ENCODE assay signal across 8 cellular contexts in the genomic region with DNA sequence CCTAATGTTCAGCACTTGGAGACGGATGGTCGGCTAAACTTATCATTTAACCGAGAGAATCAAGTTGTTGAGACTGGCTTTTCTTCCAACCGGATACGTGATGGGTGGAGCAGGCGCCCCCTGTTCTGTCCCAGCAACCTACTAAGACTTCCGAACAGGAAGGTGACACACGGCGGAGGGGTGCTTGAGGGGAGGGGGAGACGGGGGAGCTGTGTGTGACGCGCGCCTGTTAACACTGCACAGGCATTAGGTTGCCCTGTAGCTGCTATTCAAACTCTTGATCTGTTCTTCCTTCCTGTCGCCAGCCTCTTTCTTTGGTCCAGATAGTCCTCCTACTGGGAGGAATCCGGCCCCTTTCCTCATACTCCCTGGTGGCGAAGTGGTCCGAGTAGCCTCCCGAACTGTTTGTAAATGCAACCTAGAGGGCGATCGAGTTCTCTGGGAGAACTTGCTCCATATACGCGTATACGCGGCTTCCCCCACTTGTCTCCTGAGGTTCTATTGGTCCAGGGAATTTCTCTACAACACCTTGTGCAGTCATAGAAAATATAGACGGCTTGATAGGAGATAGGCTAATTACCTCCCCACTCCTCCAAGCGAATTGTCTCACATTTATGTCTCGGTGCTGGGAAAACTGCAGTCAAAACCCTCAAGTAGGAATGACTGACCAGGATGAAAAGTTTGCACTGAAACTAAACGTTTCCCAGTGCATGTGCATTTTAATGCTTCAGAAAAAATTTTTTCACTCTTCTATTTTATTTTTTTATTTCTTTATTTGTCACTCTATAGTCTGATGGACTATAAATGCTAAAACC.
A peak's percentile ranks its signal among the peaks of the same experiment; 100 is the strongest.
DNase-seq lines count a peak whose midpoint lies in the region; ATAC-seq, FAIRE-seq and TF ChIP-seq lines count a peak whose summit lies in the region.

No MANE protein-coding gene starts in this region.

- H3K27ac ChIP-seq in H1 (ENCODE audit: low read depth, low read length), result no peak overlapping the region
- H3K27ac ChIP-seq in lung (ENCODE audit: low read depth in 1 of 2, low read length in 1 of 2), result peak overlapping the region; percentile 72 to 79

- no peak overlapping the region for H4K5ac ChIP-seq in H1 (ENCODE audit: insufficient read length, low read depth, low read length)

- H3K23ac ChIP-seq in H1 (ENCODE audit: insufficient read length), result no peak overlapping the region

- CTCF ChIA-PET in activated CD8-positive, alpha-beta memory T cell treated with anti-CD3 and anti-CD28 coated beads, Interleukin-2, amount 10 ng/mL, durations not matched to agents 7 days and 5 days (lab: Charles Lee), result interaction anchor here (0.5 to 2.6 kb wide), 19 partner anchors 17 to 762 kb away, joined by 3 to 24 read pairs (median 3); no protein-coding TSS in a partner anchor
- CTCF ChIA-PET in H1 (lab: Charles Lee; ENCODE audit: partially characterized antibody), result interaction anchor here (0.6 to 3.4 kb wide), 34 partner anchors 8 to 762 kb away, joined by 3 to 20 read pairs (median 4); a partner anchor contains a TSS

- H3K4me3 ChIP-seq in H1 (ENCODE audit: extremely low read depth in 1 of 4, insufficient read depth in 2 of 4, low read depth in 3 of 4, low read length in 4 of 4), result peak overlapping the region; percentile 14 to 52 (median 26); a peak in 7 of 8 replicates
- H3K4me3 ChIP-seq in lung, result no peak overlapping the region

- H4K91ac ChIP-seq in H1 (replicated peaks; ENCODE audit: insufficient read length, low read length), result no peak overlapping the region

- no peak overlapping the region for H4K8ac ChIP-seq in H1 (ENCODE audit: extremely low read depth, insufficient read depth, low read length)

- H2BK120ac ChIP-seq in H1 (replicated peaks; ENCODE audit: low read depth, low read length), result no peak overlapping the region

- H3K23me2 ChIP-seq in H1 (ENCODE audit: low read depth, low read length), result peaks cover 14% of the 10 kb centered on the region; the same call in 1 of the 2 replicates

- peak overlapping the region; percentile 82 for H2AFZ ChIP-seq in H1 (ENCODE audit: low read length)

- TF ChIP-seq CTCF in H1 (IDR thresholded peaks at IDR 0.05; ENCODE audit: control extremely low read depth in 1 of 3, insufficient read depth in 1 of 3, low read depth in 1 of 3, low read length in 3 of 3), result peak; percentile 64 to 98 (median 87)
- TF ChIP-seq CTCF in lung (IDR thresholded peaks at IDR 0.05; ENCODE audit: control extremely low read depth, extremely low read depth), result peak; percentile 72

- H3K4me3 Mint-ChIP-seq in activated CD8-positive, alpha-beta memory T cell treated with anti-CD3 and anti-CD28 coated beads, Interleukin-2, amount 10 ng/mL, durations not matched to agents 7 days and 5 days, result peak overlapping the region; percentile 77

- H2BK15ac ChIP-seq in H1 (ENCODE audit: low read length), result no peak overlapping the region

- peak; percentile 42 for ATAC-seq in activated CD8-positive, alpha-beta memory T cell treated with anti-CD3 and anti-CD28 coated beads, Interleukin-2, amount 10 ng/mL, durations not matched to agents 7 days and 5 days
- ATAC-seq in lung (ENCODE audit: insufficient read depth, low FRiP score) (peak; percentile 12), GM21381 (IDR thresholded peaks at IDR 0.05; ENCODE audit: unreplicated experiment) (no peak)

- H3K27me3 ChIP-seq in H1 (replicated peaks in 1 of 4; ENCODE audit: control insufficient read depth in 3 of 4, extremely low read depth in 1 of 4, insufficient read depth in 3 of 4, low read length in 3 of 4) (peaks cover 0 to 18% (median 12%) of the 10 kb centered on the region in 4 experiments; a peak in 6 of 7 replicates), lung (ENCODE audit: control insufficient read depth, insufficient read depth) (no peaks in the 10 kb centered on the region)

- no peaks in the 10 kb centered on the region for H4K20me1 ChIP-seq in H1 (replicated peaks in 1 of 2; ENCODE audit: control insufficient read depth in 1 of 2, insufficient read depth in 2 of 2, low read length in 2 of 2)

- H3K27me3 Mint-ChIP-seq in activated CD8-positive, alpha-beta memory T cell treated with anti-CD3 and anti-CD28 coated beads, Interleukin-2, amount 10 ng/mL, durations not matched to agents 7 days and 5 days, result no peaks in the 10 kb centered on the region

- no peaks in the 10 kb centered on the region for H3K79me2 ChIP-seq in H1 (ENCODE audit: control insufficient read depth in 1 of 2, insufficient read depth in 2 of 2, low read length in 2 of 2)

- peak in 1 of 2 experiments; percentile 69; a peak in 1 of 3 replicates for TF ChIP-seq EP300 in H1 (IDR thresholded peaks at IDR 0.05; ENCODE audit: borderline replicate concordance in 1 of 2, low read depth in 2 of 2, low read length in 2 of 2)

- H3K18ac ChIP-seq in H1 (ENCODE audit: extremely low read depth, low read length), result no peak overlapping the region

- peaks cover 2% of the 10 kb centered on the region for H3K36me3 Mint-ChIP-seq in activated CD8-positive, alpha-beta memory T cell treated with anti-CD3 and anti-CD28 coated beads, Interleukin-2, amount 10 ng/mL, durations not matched to agents 7 days and 5 days

- DNase-seq in AG08395 (ENCODE audit: low spot score) (peak; percentile 86), H54 (ENCODE audit: insufficient read length, low spot score) (peak; percentile 54), NCI-H82 treated with DMSO at 0.1 percent for 48 hours (lab: John Stamatoyannopoulos, UW; ENCODE audit: unreplicated experiment) (peak; percentile 19), H1 (ENCODE audit: low read depth in 1 of 2, low spot score in 2 of 2) (peak; percentile 75 to 78), lung (ENCODE audit: low spot score) (peak; percentile 83)
- peak; percentile 77 for DNase-seq in activated CD8-positive, alpha-beta memory T cell treated with anti-CD3 and anti-CD28 coated beads, Interleukin-2, amount 10 ng/mL, durations not matched to agents 7 days and 5 days
- DNase-seq in stimulated activated CD4-positive, alpha-beta T cell treated with anti-CD3 and anti-CD28 coated beads, TNF-alpha, amount 100 ng/mL, for 1 hour (ENCODE audit: low read depth in 3 of 3, low spot score in 1 of 3), result peak; percentile 59 to 72 (median 66)

- H3K4me1 ChIP-seq in H1 (replicated peaks in 1 of 4; ENCODE audit: control insufficient read depth in 3 of 4, insufficient read depth in 4 of 4, low read length in 3 of 4), result peaks cover 9 to 22% (median 11%) of the 10 kb centered on the region in 4 experiments; a peak in 6 of 7 replicates
- peaks cover 0 to 6% of the 10 kb centered on the region in 2 donors for H3K4me1 ChIP-seq in lung (ENCODE audit: control insufficient read depth in 2 of 2, insufficient read depth in 2 of 2, low read length in 2 of 2)

- H2BK12ac ChIP-seq in H1 (ENCODE audit: low read depth, low read length), result no peak overlapping the region

- no peak overlapping the region; the same call in 1 of the 2 replicates for H2BK5ac ChIP-seq in H1 (ENCODE audit: low read depth, low read length)

- H3K4me2 ChIP-seq in H1 (ENCODE audit: insufficient read depth in 1 of 2, low read depth in 2 of 2, low read length in 2 of 2), result peak overlapping the region; percentile 48 to 61

- no peak overlapping the region for H3K4ac ChIP-seq in H1 (replicated peaks; ENCODE audit: insufficient read length, low read depth, low read length)

- H3K56ac ChIP-seq in H1 (replicated peaks; ENCODE audit: insufficient read length, low read depth, low read length), result no peak overlapping the region

- peak overlapping the region; percentile 77 for H3K27ac Mint-ChIP-seq in activated CD8-positive, alpha-beta memory T cell treated with anti-CD3 and anti-CD28 coated beads, Interleukin-2, amount 10 ng/mL, durations not matched to agents 7 days and 5 days

- TF ChIP-seq POLR2A in H54 (IDR thresholded peaks at IDR 0.05; ENCODE audit: low read depth, low read length) (no peak), H1 (IDR thresholded peaks at IDR 0.05; ENCODE audit: control extremely low read depth in 1 of 2, low read depth in 2 of 2, low read length in 2 of 2) (no peak)

- TF ChIP-seq RAD21 in H1 (IDR thresholded peaks at IDR 0.05 in 1 of 2, conservative IDR thresholded peaks at IDR 0.05 in 1 of 2; ENCODE audit: low read depth in 2 of 2, low read length in 2 of 2), result peak; percentile 93 to 97

- peak overlapping the region; percentile 86; the same call in 1 of the 2 replicates for H2BK20ac ChIP-seq in H1 (ENCODE audit: low read length)

- H2AK5ac ChIP-seq in H1 (ENCODE audit: low read depth, low read length), result no peak overlapping the region

- FAIRE-seq in H54 (lab: Jason Lieb, UNC) (peak; percentile 36), H1 (lab: Jason Lieb, UNC) (peak; percentile 52)

- no peaks in the 10 kb centered on the region for H3K79me1 ChIP-seq in H1 (ENCODE audit: low read depth, low read length)

- H3K9me3 Mint-ChIP-seq in activated CD8-positive, alpha-beta memory T cell treated with anti-CD3 and anti-CD28 coated beads, Interleukin-2, amount 10 ng/mL, durations not matched to agents 7 days and 5 days (ENCODE audit: low read depth), result no peaks in the 10 kb centered on the region

- POLR2A ChIA-PET in H1 (lab: Charles Lee; ENCODE audit: partially characterized antibody), result interaction anchor here (1.1 kb wide), 1 partner anchor 12 kb away, joined by 4 read pairs; no protein-coding TSS in a partner anchor

- H3K36me3 ChIP-seq in H1 (ENCODE audit: control insufficient read depth in 2 of 4, insufficient read depth in 4 of 4, low read length in 3 of 4) (no peaks in the 10 kb centered on the region; a peak in 1 of 8 replicates), lung (ENCODE audit: control insufficient read depth in 2 of 2, insufficient read depth in 2 of 2, low read length in 2 of 2) (no peaks in the 10 kb centered on the region)

- no peaks in the 10 kb centered on the region for H3K9me3 ChIP-seq in H1 (ENCODE audit: insufficient read depth in 2 of 2, low read depth in 1 of 2, low read length in 1 of 2)
- no peaks in the 10 kb centered on the region for H3K9me3 ChIP-seq in lung (ENCODE audit: control insufficient read depth in 2 of 2, insufficient read depth in 1 of 2, low read length in 1 of 2)

- WGBS in H1 (ENCODE audit: extremely low coverage in 1 of 2, insufficient coverage in 1 of 2, insufficient read length in 1 of 2, insufficient replicate concordance in 2 of 2, low coverage in 1 of 2, low lambda C conversion rate in 2 of 2, missing lambda C conversion rate in 1 of 2), 2 experiments, result 10% methylated on average over 24 of the region's 28 CpGs; no CpG with 5 or more reads in 1 of the 2 experiments
- 1 to 2% methylated on average over 28 of the region's 28 CpGs for WGBS in lung, 2 donors

- H3K9ac ChIP-seq in H1 (replicated peaks in 1 of 4; ENCODE audit: extremely low read depth in 1 of 4, low read depth in 3 of 4, low read length in 3 of 4), result no peak overlapping the region

- H3K14ac ChIP-seq in H1 (ENCODE audit: insufficient read length), result no peak overlapping the region

- H3K4me1 Mint-ChIP-seq in activated CD8-positive, alpha-beta memory T cell treated with anti-CD3 and anti-CD28 coated beads, Interleukin-2, amount 10 ng/mL, durations not matched to agents 7 days and 5 days, result peaks cover 29% of the 10 kb centered on the region

TF ChIP-seq in H1, 55 proteins besides CTCF, POLR2A, EP300 and RAD21 (continues in another document):
- TF ChIP-seq HDAC6 (IDR thresholded peaks at IDR 0.05; ENCODE audit: low read depth, low read length) (no peak), ASH2L (IDR thresholded peaks at IDR 0.05; ENCODE audit: low read length) (peak; percentile 82), SAP30 (IDR thresholded peaks at IDR 0.05; ENCODE audit: insufficient read depth, insufficient replicate concordance, low read length) (no peak), NRF1 (IDR thresholded peaks at IDR 0.05; ENCODE audit: low read depth, low read length) (no peak)

Comparison
In these comparisons a context has a peak if more than half of its experiments do, and no peak if none do; other contexts are left out.
1. DNase-seq: peak in every context shown above with its lines; median percentile 86 in AG08395; 83 in lung; 77 in activated CD8-positive, alpha-beta memory T cell treated with anti-CD3 and anti-CD28 coated beads, Interleukin-2, amount 10 ng/mL, durations not matched to agents 7 days and 5 days; 76 in H1; 66 in stimulated activated CD4-positive, alpha-beta T cell treated with anti-CD3 and anti-CD28 coated beads, TNF-alpha, amount 100 ng/mL, for 1 hour; 54 in H54; 19 in NCI-H82 treated with DMSO at 0.1 percent for 48 hours.